In the genomic region with DNA sequence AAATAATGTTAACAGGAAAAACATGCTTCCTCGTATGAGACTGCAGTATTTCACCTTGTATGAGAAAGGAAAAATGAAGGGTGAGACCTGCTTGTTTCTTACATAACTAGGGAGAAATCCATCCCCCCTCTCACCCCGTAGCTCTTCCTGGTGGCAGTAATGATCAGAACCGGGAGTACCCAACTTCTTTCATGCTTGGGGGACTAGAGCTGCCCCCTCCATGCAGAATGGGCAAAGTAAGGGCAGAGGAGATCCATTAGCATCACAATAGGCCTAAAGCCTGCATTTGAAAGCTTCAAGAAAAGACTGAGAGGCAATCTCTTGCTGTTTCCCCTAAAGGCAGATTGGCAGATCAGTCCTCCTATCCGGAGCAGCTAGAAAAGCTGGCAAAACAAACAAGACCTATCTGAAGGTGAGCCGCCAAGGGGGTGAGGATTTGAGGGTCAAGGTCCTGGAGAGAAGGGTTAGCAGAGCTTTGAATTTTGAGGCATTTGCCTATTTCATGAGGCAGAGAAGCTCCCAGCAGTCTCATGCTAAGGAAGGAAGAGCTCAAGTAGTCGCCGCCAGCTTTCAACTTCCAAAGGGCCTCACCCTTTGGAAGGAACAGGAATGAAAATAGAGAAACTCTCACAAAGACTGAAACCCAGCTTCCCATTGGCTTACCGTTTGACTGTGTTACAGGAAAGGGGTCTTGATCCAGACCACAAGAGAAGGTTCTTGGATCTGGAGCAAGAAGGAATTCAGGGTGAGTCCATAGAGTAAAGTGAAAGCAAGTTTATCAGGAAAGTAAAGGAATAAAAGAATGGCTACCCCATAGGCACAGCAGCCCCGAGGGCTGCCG, we compare ENCODE assay signal across 8 cellular contexts. TPM values are rescaled to one million over a fixed set of nuclear protein-coding genes. Genes with fewer than 3 reads are reported as not detected.
DNase-seq lines count a peak whose midpoint lies in the region; ATAC-seq and TF ChIP-seq lines count a peak whose summit lies in the region.

No MANE protein-coding gene starts in this region.

- peak overlapping the region in 2 of 4 donors; percentile 82 to 88 for H3K4me3 Mint-ChIP-seq in CD4-positive, CD25-positive, alpha-beta regulatory T cell
- H3K4me3 Mint-ChIP-seq in nephron: peak overlapping the region; percentile 12 to 49 (median 17)

- peaks cover 12% of the 10 kb centered on the region for H3K4me1 ChIP-seq in CD4-positive, CD25-positive, alpha-beta regulatory T cell (ENCODE audit: control insufficient read depth, insufficient read depth, low read length, poor library complexity, severe bottlenecking)

- H3K27ac ChIP-seq in CD4-positive, CD25-positive, alpha-beta regulatory T cell (ENCODE audit: insufficient read depth, low read length, poor library complexity, severe bottlenecking): peak overlapping the region; percentile 63
- peak overlapping the region in 56 of 59 donors; percentile 2 to 85 (median 68) for H3K27ac ChIP-seq in dorsolateral prefrontal cortex

- H3K27me3 ChIP-seq in CD4-positive, CD25-positive, alpha-beta regulatory T cell (ENCODE audit: control insufficient read depth, insufficient read depth, low read length): no peaks in the 10 kb centered on the region
- H3K27me3 ChIP-seq in dorsolateral prefrontal cortex: no peaks in the 10 kb centered on the region

- no peak for DNase-seq in CD4-positive, CD25-positive, alpha-beta regulatory T cell
- DNase-seq in NCI-H2227 treated with DMSO at 0.1 percent for 48 hours (lab: John Stamatoyannopoulos, UW) (peak; percentile 35), dorsolateral prefrontal cortex (no peak), RKO (ENCODE audit: low spot score) (no peak), sciatic nerve (ENCODE audit: low spot score) (no peak)
- no peak for DNase-seq in effector CD4-positive, alpha-beta T cell

- peaks cover 0 to 25% (median 17%) of the 10 kb centered on the region in 4 donors for H3K4me1 Mint-ChIP-seq in CD4-positive, CD25-positive, alpha-beta regulatory T cell
- H3K4me1 Mint-ChIP-seq in nephron: peaks cover 12% of the 10 kb centered on the region

- no peaks in the 10 kb centered on the region for H3K9me3 ChIP-seq in CD4-positive, CD25-positive, alpha-beta regulatory T cell (ENCODE audit: control insufficient read depth in 2 of 2, low read length in 2 of 2)

- intact Hi-C loops in dorsolateral prefrontal cortex (cut with DNase I) (loop anchor here (2.0 to 10.0 kb wide), 5 partner anchors 35 to 170 kb away; no protein-coding TSS in a partner anchor), sciatic nerve (cut with DNase I) (loop anchor here (10.0 kb wide), 1 partner anchor 177 kb away; no protein-coding TSS in a partner anchor)

- peak overlapping the region; percentile 87 for H3K4me3 ChIP-seq in CD4-positive, CD25-positive, alpha-beta regulatory T cell (ENCODE audit: low read depth, low read length)
- H3K4me3 ChIP-seq in dorsolateral prefrontal cortex: peak overlapping the region in 49 of 59 donors; percentile 5 to 68 (median 43)

- ATAC-seq in CD4-positive, CD25-positive, alpha-beta regulatory T cell (ENCODE audit: low read depth in 2 of 2): no peak
- ATAC-seq in HG02588 (IDR thresholded peaks at IDR 0.05; ENCODE audit: unreplicated experiment) (no peak), sciatic nerve (no peak)

- no peaks in the 10 kb centered on the region for H3K36me3 ChIP-seq in CD4-positive, CD25-positive, alpha-beta regulatory T cell (ENCODE audit: control insufficient read depth, insufficient read depth, low read length)

- H3K9me3 Mint-ChIP-seq in CD4-positive, CD25-positive, alpha-beta regulatory T cell: no peaks in the 10 kb centered on the region
- H3K9me3 Mint-ChIP-seq in nephron: no peaks in the 10 kb centered on the region

- H3K27me3 Mint-ChIP-seq in CD4-positive, CD25-positive, alpha-beta regulatory T cell: no peaks in the 10 kb centered on the region
- peaks cover 9% of the 10 kb centered on the region for H3K27me3 Mint-ChIP-seq in nephron (ENCODE audit: low read depth)

- H3K36me3 Mint-ChIP-seq in CD4-positive, CD25-positive, alpha-beta regulatory T cell: no peaks in the 10 kb centered on the region
- no peaks in the 10 kb centered on the region for H3K36me3 Mint-ChIP-seq in nephron (ENCODE audit: low read depth)

- H3K27ac Mint-ChIP-seq in CD4-positive, CD25-positive, alpha-beta regulatory T cell: peak overlapping the region; percentile 81 to 88 (median 83)
- peak overlapping the region; percentile 13 to 69 (median 29) for H3K27ac Mint-ChIP-seq in nephron

- TF ChIP-seq CTCF in dorsolateral prefrontal cortex (IDR thresholded peaks at IDR 0.05 in 54 of 56, conservative IDR thresholded peaks at IDR 0.05 in 2 of 56; ENCODE audit: low read depth in 1 of 56, partially characterized antibody in 56 of 56) (peak in 1 of 56 donors; percentile 3), nephron (IDR thresholded peaks at IDR 0.05; ENCODE audit: unreplicated experiment in 3 of 3) (no peak)

RNA-seq across cellular contexts. Expression of gene BAG3, which starts 36.2 kb away (rescaled TPM):
- total RNA-seq in CD4-positive, CD25-positive, alpha-beta regulatory T cell: 38.2 TPM
- polyA plus RNA-seq in CD4-positive, CD25-positive, alpha-beta regulatory T cell: 1 to 10 TPM; 6.7 to 8.7 (median 7.4) TPM
- 100 to 1,000 TPM in 12 of 120 experiments, 10 to 100 TPM in 108; 13.1 to 274 (median 32.3) TPM for total RNA-seq in dorsolateral prefrontal cortex
- 50.1 TPM for total RNA-seq in sciatic nerve

RNA-seq across cellular contexts. Expression of gene INPP5F, which starts 38.4 kb away (rescaled TPM):
- 22.1 TPM for total RNA-seq in CD4-positive, CD25-positive, alpha-beta regulatory T cell
- 10 to 100 TPM; 10.4 to 14.3 (median 10.9) TPM for polyA plus RNA-seq in CD4-positive, CD25-positive, alpha-beta regulatory T cell
- 100 to 1,000 TPM in 105 of 120 experiments, 10 to 100 TPM in 15; 46.3 to 226 (median 146) TPM for total RNA-seq in dorsolateral prefrontal cortex
- 50.6 TPM for total RNA-seq in sciatic nerve
